In genomic region chr1:16012590-16013219, GRCh38 we compare ENCODE assay signal across 8 cellular contexts. TPM values are rescaled to one million over a fixed set of nuclear protein-coding genes. Genes with fewer than 3 reads are reported as not detected.
DNase-seq lines count a peak whose midpoint lies in the region; ATAC-seq lines count a peak whose summit lies in the region.

No MANE protein-coding gene starts in this region.

- H3K4me2 ChIP-seq in BLaER1 = peak overlapping the region; percentile 92
- peak overlapping the region; percentile 63 for H3K4me2 ChIP-seq in mesendoderm (ENCODE audit: low read length)

- H3K4ac ChIP-seq in mesendoderm (ENCODE audit: low read depth, low read length) = no peak overlapping the region

- no peak overlapping the region for H3K27ac Mint-ChIP-seq in T-helper 17 cell

- H3K4me1 ChIP-seq in BLaER1 (peaks cover 87% of the 10 kb centered on the region), mesendoderm (ENCODE audit: control insufficient read depth, low read depth, low read length) (peaks cover 6% of the 10 kb centered on the region)
- peaks cover 6% of the 10 kb centered on the region for H3K4me1 ChIP-seq in effector memory CD4-positive, alpha-beta T cell (ENCODE audit: control insufficient read depth, insufficient read depth, low read length, poor library complexity, severe bottlenecking)

- H3K27me3 Mint-ChIP-seq in T-helper 17 cell = peaks cover 56% of the 10 kb centered on the region

- H2BK120ac ChIP-seq in mesendoderm (ENCODE audit: low read depth, low read length) = no peak overlapping the region

- no peaks in the 10 kb centered on the region for H3K4me1 Mint-ChIP-seq in T-helper 17 cell

- no peak overlapping the region for H2AK5ac ChIP-seq in mesendoderm (ENCODE audit: low read length)

- H4K8ac ChIP-seq in mesendoderm (ENCODE audit: low read depth, low read length) = no peak overlapping the region

- no peak overlapping the region for H2BK15ac ChIP-seq in mesendoderm (replicated peaks; ENCODE audit: low read depth)

- H3K9me3 ChIP-seq in BLaER1 (no peaks in the 10 kb centered on the region), T-helper 17 cell (ENCODE audit: control insufficient read depth, low read length, poor library complexity, severe bottlenecking) (no peaks in the 10 kb centered on the region)
- no peaks in the 10 kb centered on the region for H3K9me3 ChIP-seq in effector memory CD4-positive, alpha-beta T cell (ENCODE audit: control insufficient read depth, low read length)

- H3K9ac ChIP-seq in BLaER1 = peak overlapping the region; percentile 76
- peak overlapping the region; percentile 70 for H3K9ac ChIP-seq in mesendoderm (ENCODE audit: low read length)

- peak overlapping the region; percentile 25 for H3K4me3 Mint-ChIP-seq in T-helper 17 cell

- peak overlapping the region; percentile 78 for H3K18ac ChIP-seq in mesendoderm (ENCODE audit: low read length)

- no peaks in the 10 kb centered on the region for H3K36me3 Mint-ChIP-seq in T-helper 17 cell (ENCODE audit: low read depth)

- DNase-seq in T-helper 17 cell = no peak
- DNase-seq in effector memory CD4-positive, alpha-beta T cell = peak in 1 of 3 donors; percentile 9
- DNase-seq in mesendoderm = peak; percentile 92
- DNase-seq in stromal cell of bone marrow (ENCODE audit: low read depth) = peak; percentile 40
- no peak for DNase-seq in LoVo (ENCODE audit: low spot score)

- H3K36me3 ChIP-seq in BLaER1 (no peaks in the 10 kb centered on the region), mesendoderm (ENCODE audit: control insufficient read depth, insufficient read depth, low read length) (no peaks in the 10 kb centered on the region)
- no peaks in the 10 kb centered on the region for H3K36me3 ChIP-seq in effector memory CD4-positive, alpha-beta T cell (ENCODE audit: control insufficient read depth, insufficient read depth, low read length)

- H3K56ac ChIP-seq in mesendoderm (ENCODE audit: low read length) = peak overlapping the region; percentile 88

- H3K27me3 ChIP-seq in BLaER1 (no peaks in the 10 kb centered on the region), mesendoderm (ENCODE audit: insufficient read depth, low read length, poor library complexity) (no peaks in the 10 kb centered on the region)
- peaks cover 7% of the 10 kb centered on the region for H3K27me3 ChIP-seq in effector memory CD4-positive, alpha-beta T cell (replicated peaks; ENCODE audit: control insufficient read depth, insufficient read depth, low read length, poor library complexity, severe bottlenecking)

- no peaks in the 10 kb centered on the region for H4K20me1 ChIP-seq in BLaER1

- ATAC-seq in HG02588 (IDR thresholded peaks at IDR 0.05; ENCODE audit: unreplicated experiment) = peak; percentile 36
- ATAC-seq in T-helper 17 cell = no peak
- no peak for ATAC-seq in GM21447 (IDR thresholded peaks at IDR 0.05; ENCODE audit: unreplicated experiment)

- no peak overlapping the region for H3K23ac ChIP-seq in mesendoderm (ENCODE audit: low read length)

- H3K79me2 ChIP-seq in mesendoderm (ENCODE audit: control insufficient read depth, insufficient read depth, low read length) = no peaks in the 10 kb centered on the region

- peak overlapping the region; percentile 64 for H3K4me3 ChIP-seq in BLaER1
- H3K4me3 ChIP-seq in effector memory CD4-positive, alpha-beta T cell (ENCODE audit: insufficient read depth, low read depth, low read length, poor library complexity, severe bottlenecking) = peak overlapping the region; percentile 38
- no peak overlapping the region for H3K4me3 ChIP-seq in mesendoderm (ENCODE audit: low read length)

- no peak overlapping the region for H4K5ac ChIP-seq in mesendoderm (ENCODE audit: low read length)

- peak overlapping the region; percentile 87 for H3K27ac ChIP-seq in BLaER1
- H3K27ac ChIP-seq in effector memory CD4-positive, alpha-beta T cell (ENCODE audit: insufficient read depth, low read length, poor library complexity, severe bottlenecking) = no peak overlapping the region
- H3K27ac ChIP-seq in mesendoderm (ENCODE audit: low read depth, low read length) = peak overlapping the region; percentile 63

- no CpG with 5 or more reads among the region's 36 CpGs for WGBS in mesendoderm (ENCODE audit: extremely low coverage, insufficient coverage, low lambda C conversion rate)

- H3K79me1 ChIP-seq in mesendoderm (ENCODE audit: low read length) = no peaks in the 10 kb centered on the region

- peak overlapping the region; percentile 20 for H2BK5ac ChIP-seq in mesendoderm (ENCODE audit: low read length)

RNA-seq across cellular contexts. Expression of gene HSPB7, which starts 5.1 kb away (rescaled TPM):
- not detected for total RNA-seq in T-helper 17 cell
- 0.03 TPM for polyA plus RNA-seq in mesendoderm (2013, experiment 1 of 2)
- polyA plus RNA-seq in mesendoderm (2013, experiment 2 of 2) = 0.07 TPM

RNA-seq across cellular contexts. Expression of gene SRARP, which starts 8.7 kb away (rescaled TPM):
- not detected for total RNA-seq in T-helper 17 cell
- polyA plus RNA-seq in mesendoderm (2013, experiment 1 of 2) = 0.03 TPM
- polyA plus RNA-seq in mesendoderm (2013, experiment 2 of 2) = 0.04 TPM

RNA-seq across cellular contexts. Expression of gene CLCNKA, which starts 9.1 kb away (rescaled TPM):
- total RNA-seq in T-helper 17 cell = not detected
- polyA plus RNA-seq in mesendoderm (2013, experiment 1 of 2) = 0.29 TPM
- 0.28 TPM for polyA plus RNA-seq in mesendoderm (2013, experiment 2 of 2)

RNA-seq across cellular contexts. Expression of gene CLCNKB, which starts 30.9 kb away (rescaled TPM):
- total RNA-seq in T-helper 17 cell = not detected
- 0.86 TPM for polyA plus RNA-seq in mesendoderm (2013, experiment 1 of 2)
- polyA plus RNA-seq in mesendoderm (2013, experiment 2 of 2) = 0.74 TPM

RNA-seq across cellular contexts. Expression of gene ZBTB17, which starts 36.8 kb away (rescaled TPM):
- total RNA-seq in T-helper 17 cell = 10 to 100 TPM; 71.7 to 99.0 TPM
- 16.0 TPM for polyA plus RNA-seq in mesendoderm (2013, experiment 1 of 2)
- 15.4 TPM for polyA plus RNA-seq in mesendoderm (2013, experiment 2 of 2)

Comparison
In these comparisons a context has a peak if more than half of its experiments do, and no peak if none do; other contexts are left out.
1. DNase-seq: peak in mesendoderm (single experiment) and stromal cell of bone marrow (single experiment); none in T-helper 17 cell (0 of 3) and LoVo (single experiment).